Comparison of ENCODE assay signal across 18 cellular contexts in the genomic region with DNA sequence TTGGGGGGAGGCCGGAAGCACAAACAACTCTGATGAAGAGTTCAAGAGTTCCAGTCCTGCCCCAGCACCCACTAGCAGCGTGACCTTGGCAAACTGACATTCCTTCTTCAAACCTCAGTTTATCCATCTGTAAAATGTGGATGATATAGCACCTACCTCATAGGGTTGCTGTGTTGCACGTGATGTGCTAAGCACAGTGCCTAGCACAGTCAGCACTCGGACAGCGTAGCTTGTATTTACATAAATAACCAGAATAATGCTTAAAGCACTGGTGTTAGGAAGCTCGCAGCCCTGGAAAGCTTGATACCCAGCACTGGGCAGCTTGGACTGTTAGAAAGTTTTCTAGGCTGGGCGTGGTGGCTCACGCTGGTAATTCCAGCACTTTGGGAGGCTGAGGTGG.
"Had no signal": no experiment of that assay in that cellular context is flagged by ENCODE, and none has a peak within 500 bp of the region (broad histone marks: within the 10 kb centered on the region; RNA-seq: fewer than 3 reads in every experiment).

No MANE protein-coding gene starts in this region.

- H3K9me3 ChIP-seq: esophagus muscularis mucosa, gastrocnemius medialis, mucosa of descending colon, neutrophil, stomach, thoracic aorta, transverse colon had no signal

- H3K27ac Mint-ChIP-seq: immature natural killer cell; naive thymus-derived CD8-positive, alpha-beta T cell had no signal

- H3K27ac ChIP-seq: epithelial cell of prostate, esophagus muscularis mucosa, gastrocnemius medialis, neutrophil, skin epidermis, stomach, thoracic aorta, transverse colon had no signal

- DNase-seq: effector memory CD4-positive, alpha-beta T cell; gastrocnemius medialis; immature natural killer cell; stimulated activated CD4-positive, alpha-beta T cell treated with anti-CD3 and anti-CD28 coated beads, Interleukin-12 subunit alpha, Interleukin-12 subunit beta, amount 100 ng/mL, for 4 hours; stimulated activated naive CD4-positive, alpha-beta T cell; stomach; substantia nigra; transverse colon had no signal

- H3K4me3 ChIP-seq: esophagus muscularis mucosa, gastrocnemius medialis, mucosa of descending colon, skin epidermis, stomach, thoracic aorta, transverse colon had no signal

- H3K27me3 Mint-ChIP-seq: central memory CD8-positive, alpha-beta T cell; naive thymus-derived CD8-positive, alpha-beta T cell had no signal

- H3K27me3 ChIP-seq: esophagus muscularis mucosa, gastrocnemius medialis, stomach, transverse colon had no signal

- ATAC-seq: gastrocnemius medialis; left colon; mucosa of descending colon; naive thymus-derived CD8-positive, alpha-beta T cell; sciatic nerve had no signal

- H3K36me3 Mint-ChIP-seq: immature natural killer cell; naive thymus-derived CD8-positive, alpha-beta T cell had no signal

- H3K36me3 ChIP-seq: gastrocnemius medialis, neutrophil, thoracic aorta, transverse colon had no signal

- H3K9me3 Mint-ChIP-seq: central memory CD8-positive, alpha-beta T cell; immature natural killer cell; naive thymus-derived CD8-positive, alpha-beta T cell had no signal

- H3K4me3 Mint-ChIP-seq: central memory CD8-positive, alpha-beta T cell; immature natural killer cell; naive thymus-derived CD8-positive, alpha-beta T cell had no signal
